In the genomic region with DNA sequence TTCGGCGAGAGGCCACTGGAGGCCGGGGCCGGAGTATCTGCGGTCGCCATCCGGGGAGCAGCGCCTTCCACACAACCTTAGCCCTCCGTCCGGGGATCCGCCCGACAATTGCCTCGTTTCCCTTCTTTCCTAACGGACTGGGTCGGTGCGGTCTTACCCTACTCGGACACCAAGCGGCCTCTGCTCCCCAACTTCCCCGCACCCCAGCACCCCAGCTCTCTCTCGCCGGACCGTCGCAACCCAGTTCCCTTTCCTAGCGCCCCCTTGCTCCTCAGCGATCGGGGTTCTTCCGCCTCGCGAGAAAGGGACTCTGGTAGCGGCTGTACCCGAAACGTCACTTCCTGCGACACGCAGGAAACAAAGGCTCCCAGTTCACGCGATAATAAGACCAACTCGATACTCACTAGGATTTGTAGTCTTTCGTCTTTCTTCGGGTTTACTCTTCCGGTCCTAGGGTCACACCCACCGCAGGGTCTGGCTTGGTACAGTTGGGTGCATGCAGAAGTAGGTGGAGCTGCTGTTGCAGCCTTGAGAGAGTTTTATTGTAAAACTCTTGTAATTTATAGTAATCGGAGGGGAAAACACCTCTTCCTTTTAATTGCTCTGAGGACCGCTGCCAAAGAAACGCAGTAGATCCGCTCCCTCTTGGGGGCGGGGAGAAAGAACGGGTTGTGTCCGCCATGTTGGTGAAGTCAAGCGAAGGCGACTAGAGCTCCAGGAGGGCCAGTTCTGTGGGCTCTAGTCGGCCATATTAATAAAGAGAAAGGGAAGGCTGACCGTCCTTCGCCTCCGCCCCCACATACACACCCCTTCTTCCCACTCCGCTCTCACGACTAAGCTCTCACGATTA, we compare ENCODE assay signal across 1 cellular context.
A peak's percentile ranks its signal among the peaks of the same experiment; 100 is the strongest.
TF ChIP-seq lines count a peak whose summit lies in the region.

A gene (plus strand): TSS at position 741 of the 850 bp plus-strand sequence. CDS start 209 bp downstream, outside the sequence.
A gene with protein sequence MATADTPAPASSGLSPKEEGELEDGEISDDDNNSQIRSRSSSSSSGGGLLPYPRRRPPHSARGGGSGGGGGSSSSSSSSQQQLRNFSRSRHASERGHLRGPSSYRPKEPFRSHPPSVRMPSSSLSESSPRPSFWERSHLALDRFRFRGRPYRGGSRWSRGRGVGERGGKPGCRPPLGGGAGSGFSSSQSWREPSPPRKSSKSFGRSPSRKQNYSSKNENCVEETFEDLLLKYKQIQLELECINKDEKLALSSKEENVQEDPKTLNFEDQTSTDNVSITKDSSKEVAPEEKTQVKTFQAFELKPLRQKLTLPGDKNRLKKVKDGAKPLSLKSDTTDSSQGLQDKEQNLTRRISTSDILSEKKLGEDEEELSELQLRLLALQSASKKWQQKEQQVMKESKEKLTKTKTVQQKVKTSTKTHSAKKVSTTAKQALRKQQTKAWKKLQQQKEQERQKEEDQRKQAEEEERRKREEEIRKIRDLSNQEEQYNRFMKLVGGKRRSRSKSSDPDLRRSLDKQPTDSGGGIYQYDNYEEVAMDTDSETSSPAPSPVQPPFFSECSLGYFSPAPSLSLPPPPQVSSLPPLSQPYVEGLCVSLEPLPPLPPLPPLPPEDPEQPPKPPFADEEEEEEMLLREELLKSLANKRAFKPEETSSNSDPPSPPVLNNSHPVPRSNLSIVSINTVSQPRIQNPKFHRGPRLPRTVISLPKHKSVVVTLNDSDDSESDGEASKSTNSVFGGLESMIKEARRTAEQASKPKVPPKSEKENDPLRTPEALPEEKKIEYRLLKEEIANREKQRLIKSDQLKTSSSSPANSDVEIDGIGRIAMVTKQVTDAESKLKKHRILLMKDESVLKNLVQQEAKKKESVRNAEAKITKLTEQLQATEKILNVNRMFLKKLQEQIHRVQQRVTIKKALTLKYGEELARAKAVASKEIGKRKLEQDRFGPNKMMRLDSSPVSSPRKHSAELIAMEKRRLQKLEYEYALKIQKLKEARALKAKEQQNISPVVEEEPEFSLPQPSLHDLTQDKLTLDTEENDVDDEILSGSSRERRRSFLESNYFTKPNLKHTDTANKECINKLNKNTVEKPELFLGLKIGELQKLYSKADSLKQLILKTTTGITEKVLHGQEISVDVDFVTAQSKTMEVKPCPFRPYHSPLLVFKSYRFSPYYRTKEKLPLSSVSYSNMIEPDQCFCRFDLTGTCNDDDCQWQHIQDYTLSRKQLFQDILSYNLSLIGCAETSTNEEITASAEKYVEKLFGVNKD (N-terminal part only) (minus strand): TSS at position 288 of the 850 bp plus-strand sequence. CDS start 238 bp downstream, at position 50.

TF ChIP-seq in K562, 482 proteins besides CTCF, POLR2A, EP300 and RAD21 (continued from another document and continues in another):
- no peak for TF ChIP-seq SRF (CRISPR knock-in tag; IDR thresholded peaks at IDR 0.05)
- TF ChIP-seq SMAD3 (CRISPR knock-in tag; conservative IDR thresholded peaks at IDR 0.05): no peak
- peak; percentile 56 for TF ChIP-seq ASH1L (IDR thresholded peaks at IDR 0.05; ENCODE audit: borderline replicate concordance, low read depth, partially characterized antibody)
- no peak for TF ChIP-seq ZC3H4 (CRISPR knock-in tag; IDR thresholded peaks at IDR 0.05; ENCODE audit: borderline replicate concordance)
- no peak for TF ChIP-seq NFATC3 (IDR thresholded peaks at IDR 0.05)
- no peak for TF ChIP-seq HNRNPUL1 (IDR thresholded peaks at IDR 0.05; ENCODE audit: low read length)
- TF ChIP-seq STAT5A (IDR thresholded peaks at IDR 0.05; ENCODE audit: borderline replicate concordance, low read length): no peak; the same call in 1 of the 2 replicates
- TF ChIP-seq ZNF507 (tag; conservative IDR thresholded peaks at IDR 0.05): no peak
- no peak for TF ChIP-seq ZC3H11A (IDR thresholded peaks at IDR 0.05; ENCODE audit: low read depth, low read length)
- TF ChIP-seq MXI1 (IDR thresholded peaks at IDR 0.05; ENCODE audit: low read depth, low read length): peak; percentile 69; the same call in 1 of the 2 replicates
- no peak for TF ChIP-seq ZNF586 (CRISPR knock-in tag; conservative IDR thresholded peaks at IDR 0.05)
- no peak for TF ChIP-seq TCFL5 (CRISPR knock-in tag; conservative IDR thresholded peaks at IDR 0.05)
- TF ChIP-seq, protein P1, sequence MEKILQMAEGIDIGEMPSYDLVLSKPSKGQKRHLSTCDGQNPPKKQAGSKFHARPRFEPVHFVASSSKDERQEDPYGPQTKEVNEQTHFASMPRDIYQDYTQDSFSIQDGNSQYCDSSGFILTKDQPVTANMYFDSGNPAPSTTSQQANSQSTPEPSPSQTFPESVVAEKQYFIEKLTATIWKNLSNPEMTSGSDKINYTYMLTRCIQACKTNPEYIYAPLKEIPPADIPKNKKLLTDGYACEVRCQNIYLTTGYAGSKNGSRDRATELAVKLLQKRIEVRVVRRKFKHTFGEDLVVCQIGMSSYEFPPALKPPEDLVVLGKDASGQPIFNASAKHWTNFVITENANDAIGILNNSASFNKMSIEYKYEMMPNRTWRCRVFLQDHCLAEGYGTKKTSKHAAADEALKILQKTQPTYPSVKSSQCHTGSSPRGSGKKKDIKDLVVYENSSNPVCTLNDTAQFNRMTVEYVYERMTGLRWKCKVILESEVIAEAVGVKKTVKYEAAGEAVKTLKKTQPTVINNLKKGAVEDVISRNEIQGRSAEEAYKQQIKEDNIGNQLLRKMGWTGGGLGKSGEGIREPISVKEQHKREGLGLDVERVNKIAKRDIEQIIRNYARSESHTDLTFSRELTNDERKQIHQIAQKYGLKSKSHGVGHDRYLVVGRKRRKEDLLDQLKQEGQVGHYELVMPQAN (IDR thresholded peaks at IDR 0.05; ENCODE audit: borderline replicate concordance): peak; percentile 38; the same call in 1 of the 2 replicates
- TF ChIP-seq, protein P2, sequence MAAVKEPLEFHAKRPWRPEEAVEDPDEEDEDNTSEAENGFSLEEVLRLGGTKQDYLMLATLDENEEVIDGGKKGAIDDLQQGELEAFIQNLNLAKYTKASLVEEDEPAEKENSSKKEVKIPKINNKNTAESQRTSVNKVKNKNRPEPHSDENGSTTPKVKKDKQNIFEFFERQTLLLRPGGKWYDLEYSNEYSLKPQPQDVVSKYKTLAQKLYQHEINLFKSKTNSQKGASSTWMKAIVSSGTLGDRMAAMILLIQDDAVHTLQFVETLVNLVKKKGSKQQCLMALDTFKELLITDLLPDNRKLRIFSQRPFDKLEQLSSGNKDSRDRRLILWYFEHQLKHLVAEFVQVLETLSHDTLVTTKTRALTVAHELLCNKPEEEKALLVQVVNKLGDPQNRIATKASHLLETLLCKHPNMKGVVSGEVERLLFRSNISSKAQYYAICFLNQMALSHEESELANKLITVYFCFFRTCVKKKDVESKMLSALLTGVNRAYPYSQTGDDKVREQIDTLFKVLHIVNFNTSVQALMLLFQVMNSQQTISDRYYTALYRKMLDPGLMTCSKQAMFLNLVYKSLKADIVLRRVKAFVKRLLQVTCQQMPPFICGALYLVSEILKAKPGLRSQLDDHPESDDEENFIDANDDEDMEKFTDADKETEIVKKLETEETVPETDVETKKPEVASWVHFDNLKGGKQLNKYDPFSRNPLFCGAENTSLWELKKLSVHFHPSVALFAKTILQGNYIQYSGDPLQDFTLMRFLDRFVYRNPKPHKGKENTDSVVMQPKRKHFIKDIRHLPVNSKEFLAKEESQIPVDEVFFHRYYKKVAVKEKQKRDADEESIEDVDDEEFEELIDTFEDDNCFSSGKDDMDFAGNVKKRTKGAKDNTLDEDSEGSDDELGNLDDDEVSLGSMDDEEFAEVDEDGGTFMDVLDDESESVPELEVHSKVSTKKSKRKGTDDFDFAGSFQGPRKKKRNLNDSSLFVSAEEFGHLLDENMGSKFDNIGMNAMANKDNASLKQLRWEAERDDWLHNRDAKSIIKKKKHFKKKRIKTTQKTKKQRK (IDR thresholded peaks at IDR 0.05; ENCODE audit: borderline replicate concordance, low read depth, low read length): no peak
- TF ChIP-seq, protein P3, sequence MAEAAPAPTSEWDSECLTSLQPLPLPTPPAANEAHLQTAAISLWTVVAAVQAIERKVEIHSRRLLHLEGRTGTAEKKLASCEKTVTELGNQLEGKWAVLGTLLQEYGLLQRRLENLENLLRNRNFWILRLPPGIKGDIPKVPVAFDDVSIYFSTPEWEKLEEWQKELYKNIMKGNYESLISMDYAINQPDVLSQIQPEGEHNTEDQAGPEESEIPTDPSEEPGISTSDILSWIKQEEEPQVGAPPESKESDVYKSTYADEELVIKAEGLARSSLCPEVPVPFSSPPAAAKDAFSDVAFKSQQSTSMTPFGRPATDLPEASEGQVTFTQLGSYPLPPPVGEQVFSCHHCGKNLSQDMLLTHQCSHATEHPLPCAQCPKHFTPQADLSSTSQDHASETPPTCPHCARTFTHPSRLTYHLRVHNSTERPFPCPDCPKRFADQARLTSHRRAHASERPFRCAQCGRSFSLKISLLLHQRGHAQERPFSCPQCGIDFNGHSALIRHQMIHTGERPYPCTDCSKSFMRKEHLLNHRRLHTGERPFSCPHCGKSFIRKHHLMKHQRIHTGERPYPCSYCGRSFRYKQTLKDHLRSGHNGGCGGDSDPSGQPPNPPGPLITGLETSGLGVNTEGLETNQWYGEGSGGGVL (CRISPR knock-in tag; IDR thresholded peaks at IDR 0.05): no peak
- no peak for TF ChIP-seq SLC30A9 (CRISPR knock-in tag; IDR thresholded peaks at IDR 0.05)
- TF ChIP-seq ZNF121 (CRISPR knock-in tag; conservative IDR thresholded peaks at IDR 0.05): no peak
- peak; percentile 97 to 100 (median 99) for TF ChIP-seq YY1 (IDR thresholded peaks at IDR 0.05; ENCODE audit: borderline replicate concordance in 1 of 3, control insufficient read depth in 1 of 3, extremely low read depth in 1 of 3, insufficient read depth in 3 of 3, insufficient read length in 1 of 3, insufficient replicate concordance in 2 of 3, low read depth in 1 of 3, low read length in 2 of 3)
- TF ChIP-seq, protein P4, sequence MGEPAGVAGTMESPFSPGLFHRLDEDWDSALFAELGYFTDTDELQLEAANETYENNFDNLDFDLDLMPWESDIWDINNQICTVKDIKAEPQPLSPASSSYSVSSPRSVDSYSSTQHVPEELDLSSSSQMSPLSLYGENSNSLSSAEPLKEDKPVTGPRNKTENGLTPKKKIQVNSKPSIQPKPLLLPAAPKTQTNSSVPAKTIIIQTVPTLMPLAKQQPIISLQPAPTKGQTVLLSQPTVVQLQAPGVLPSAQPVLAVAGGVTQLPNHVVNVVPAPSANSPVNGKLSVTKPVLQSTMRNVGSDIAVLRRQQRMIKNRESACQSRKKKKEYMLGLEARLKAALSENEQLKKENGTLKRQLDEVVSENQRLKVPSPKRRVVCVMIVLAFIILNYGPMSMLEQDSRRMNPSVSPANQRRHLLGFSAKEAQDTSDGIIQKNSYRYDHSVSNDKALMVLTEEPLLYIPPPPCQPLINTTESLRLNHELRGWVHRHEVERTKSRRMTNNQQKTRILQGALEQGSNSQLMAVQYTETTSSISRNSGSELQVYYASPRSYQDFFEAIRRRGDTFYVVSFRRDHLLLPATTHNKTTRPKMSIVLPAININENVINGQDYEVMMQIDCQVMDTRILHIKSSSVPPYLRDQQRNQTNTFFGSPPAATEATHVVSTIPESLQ (CRISPR knock-in tag; IDR thresholded peaks at IDR 0.05): 0 out of 2 replicates have a peak, but pooled peaks have one; percentile 45
- no peak for TF ChIP-seq MCM3 (IDR thresholded peaks at IDR 0.05)
- no peak for TF ChIP-seq RAD51 (IDR thresholded peaks at IDR 0.05; ENCODE audit: borderline replicate concordance, low read depth)
- TF ChIP-seq GATAD2A (IDR thresholded peaks at IDR 0.05): peak; percentile 60; the same call in 1 of the 2 replicates
- peak; percentile 97 for TF ChIP-seq GABPA (tag; conservative IDR thresholded peaks at IDR 0.05; ENCODE audit: low read depth)
- TF ChIP-seq, protein P5, sequence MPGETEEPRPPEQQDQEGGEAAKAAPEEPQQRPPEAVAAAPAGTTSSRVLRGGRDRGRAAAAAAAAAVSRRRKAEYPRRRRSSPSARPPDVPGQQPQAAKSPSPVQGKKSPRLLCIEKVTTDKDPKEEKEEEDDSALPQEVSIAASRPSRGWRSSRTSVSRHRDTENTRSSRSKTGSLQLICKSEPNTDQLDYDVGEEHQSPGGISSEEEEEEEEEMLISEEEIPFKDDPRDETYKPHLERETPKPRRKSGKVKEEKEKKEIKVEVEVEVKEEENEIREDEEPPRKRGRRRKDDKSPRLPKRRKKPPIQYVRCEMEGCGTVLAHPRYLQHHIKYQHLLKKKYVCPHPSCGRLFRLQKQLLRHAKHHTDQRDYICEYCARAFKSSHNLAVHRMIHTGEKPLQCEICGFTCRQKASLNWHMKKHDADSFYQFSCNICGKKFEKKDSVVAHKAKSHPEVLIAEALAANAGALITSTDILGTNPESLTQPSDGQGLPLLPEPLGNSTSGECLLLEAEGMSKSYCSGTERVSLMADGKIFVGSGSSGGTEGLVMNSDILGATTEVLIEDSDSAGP (CRISPR knock-in tag; IDR thresholded peaks at IDR 0.05): peak; percentile 44; the same call in 1 of the 2 replicates
- TF ChIP-seq FOS (IDR thresholded peaks at IDR 0.05; ENCODE audit: extremely low read depth, insufficient read length): no peak
- TF ChIP-seq SNRNP70 (optimal IDR thresholded peaks at IDR 0.05; ENCODE audit: low read depth, low read length): no peak
- TF ChIP-seq GATA2 (CRISPR knock-in tag; IDR thresholded peaks at IDR 0.05): no peak; the same call in 1 of the 2 replicates
- no peak for TF ChIP-seq ZNF23 (CRISPR knock-in tag; IDR thresholded peaks at IDR 0.05)
- no peak; the same call in 1 of the 2 replicates for TF ChIP-seq LEF1 (IDR thresholded peaks at IDR 0.05)
- TF ChIP-seq PHF20 (IDR thresholded peaks at IDR 0.05; ENCODE audit: partially characterized antibody): peak; percentile 65
- TF ChIP-seq, protein P6, sequence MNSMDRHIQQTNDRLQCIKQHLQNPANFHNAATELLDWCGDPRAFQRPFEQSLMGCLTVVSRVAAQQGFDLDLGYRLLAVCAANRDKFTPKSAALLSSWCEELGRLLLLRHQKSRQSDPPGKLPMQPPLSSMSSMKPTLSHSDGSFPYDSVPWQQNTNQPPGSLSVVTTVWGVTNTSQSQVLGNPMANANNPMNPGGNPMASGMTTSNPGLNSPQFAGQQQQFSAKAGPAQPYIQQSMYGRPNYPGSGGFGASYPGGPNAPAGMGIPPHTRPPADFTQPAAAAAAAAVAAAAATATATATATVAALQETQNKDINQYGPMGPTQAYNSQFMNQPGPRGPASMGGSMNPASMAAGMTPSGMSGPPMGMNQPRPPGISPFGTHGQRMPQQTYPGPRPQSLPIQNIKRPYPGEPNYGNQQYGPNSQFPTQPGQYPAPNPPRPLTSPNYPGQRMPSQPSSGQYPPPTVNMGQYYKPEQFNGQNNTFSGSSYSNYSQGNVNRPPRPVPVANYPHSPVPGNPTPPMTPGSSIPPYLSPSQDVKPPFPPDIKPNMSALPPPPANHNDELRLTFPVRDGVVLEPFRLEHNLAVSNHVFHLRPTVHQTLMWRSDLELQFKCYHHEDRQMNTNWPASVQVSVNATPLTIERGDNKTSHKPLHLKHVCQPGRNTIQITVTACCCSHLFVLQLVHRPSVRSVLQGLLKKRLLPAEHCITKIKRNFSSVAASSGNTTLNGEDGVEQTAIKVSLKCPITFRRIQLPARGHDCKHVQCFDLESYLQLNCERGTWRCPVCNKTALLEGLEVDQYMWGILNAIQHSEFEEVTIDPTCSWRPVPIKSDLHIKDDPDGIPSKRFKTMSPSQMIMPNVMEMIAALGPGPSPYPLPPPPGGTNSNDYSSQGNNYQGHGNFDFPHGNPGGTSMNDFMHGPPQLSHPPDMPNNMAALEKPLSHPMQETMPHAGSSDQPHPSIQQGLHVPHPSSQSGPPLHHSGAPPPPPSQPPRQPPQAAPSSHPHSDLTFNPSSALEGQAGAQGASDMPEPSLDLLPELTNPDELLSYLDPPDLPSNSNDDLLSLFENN (IDR thresholded peaks at IDR 0.05; ENCODE audit: low read depth in 2 of 2, low read length in 2 of 2): 0 out of 4 replicates have a peak, but pooled peaks of 1 of the 2 experiments have one; percentile 10
- no peak for TF ChIP-seq MCM5 (IDR thresholded peaks at IDR 0.05; ENCODE audit: low read depth)
- TF ChIP-seq GABPB2 (CRISPR knock-in tag; conservative IDR thresholded peaks at IDR 0.05): no peak
- TF ChIP-seq ZNF316 (IDR thresholded peaks at IDR 0.05): no peak
- peak; percentile 84 for TF ChIP-seq GTF2E2 (tag; IDR thresholded peaks at IDR 0.05)
